13 cellular contexts compared by ENCODE assay signal in the genomic region with DNA sequence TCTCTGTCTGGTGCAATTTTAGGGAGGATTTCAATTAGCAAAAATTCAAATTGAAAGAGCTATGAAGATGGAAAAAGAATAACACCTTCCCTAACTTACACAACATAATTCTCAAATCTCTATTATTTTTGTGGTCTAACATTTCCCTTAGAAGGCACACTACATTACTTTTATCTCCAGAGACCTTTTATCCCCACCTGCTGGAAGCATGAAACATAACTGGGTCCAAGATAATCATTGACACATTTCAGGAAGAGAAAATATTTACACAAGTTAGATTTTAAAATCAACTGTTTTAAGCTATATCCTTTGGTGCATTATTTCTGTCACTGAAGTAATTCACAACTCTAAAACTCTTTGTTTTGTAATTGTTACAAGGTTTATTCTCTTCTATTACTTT.
DNase-seq lines count a peak whose midpoint lies in the region; ATAC-seq, FAIRE-seq and TF ChIP-seq lines count a peak whose summit lies in the region.
"Had no signal": no experiment of that assay in that cellular context is flagged by ENCODE, and none has a peak within 500 bp of the region (broad histone marks: within the 10 kb centered on the region; RNA-seq: fewer than 3 reads in every experiment).

No MANE protein-coding gene starts in this region.

- H3K4me2 ChIP-seq in GM12878 (ENCODE audit: control insufficient read depth, insufficient read depth), result no peak overlapping the region

- no peak overlapping the region for H3K9ac ChIP-seq in GM12878 (ENCODE audit: control insufficient read depth, insufficient read depth, low read length)

- SMC1A ChIA-PET in GM12878 (lab: Charles Lee; ENCODE audit: uncharacterized antibody, unreplicated experiment), result interaction anchor here (0.8 to 5.1 kb wide), 31 partner anchors 10 to 343 kb away, joined by 3 to 32 read pairs (median 4); no protein-coding TSS in a partner anchor

- TF ChIP-seq POLR2A in GM12878 (IDR thresholded peaks at IDR 0.05; ENCODE audit: low read depth, low read length), result no peak

- H3K27ac ChIP-seq in C4-2B, result no peak overlapping the region
- no peak overlapping the region for H3K27ac ChIP-seq in GM12878 (ENCODE audit: control insufficient read depth, insufficient read depth)
- H3K27ac ChIP-seq in left lung, result no peak overlapping the region
- H3K27ac ChIP-seq: SK-N-MC had no signal

- no peaks in the 10 kb centered on the region; the same call in 1 of the 2 replicates for H3K79me2 ChIP-seq in GM12878 (ENCODE audit: control insufficient read depth, insufficient read depth, low read length)

- peak; percentile 26 for DNase-seq in LNCaP clone FGC (ENCODE audit: low read depth)
- DNase-seq in GM12878 (ENCODE audit: low read depth, low spot score), result no peak
- DNase-seq in left lung, result no peak
- no peak for DNase-seq in A172 (ENCODE audit: low spot score)
- no peak for DNase-seq in T-helper 17 cell
- DNase-seq in posterior cingulate gyrus, result no peak
- DNase-seq: activated T-cell treated with anti-CD3 and anti-CD28 coated beads, Interleukin-2, amount 50 U/mL, for 48 hours; GOT3; occipital lobe had no signal

- RAD21 ChIA-PET in GM12878 (lab: Charles Lee; ENCODE audit: unreplicated experiment), result interaction anchor here (0.8 to 7.5 kb wide), 22 partner anchors 9 to 330 kb away, joined by 3 to 75 read pairs (median 4); no protein-coding TSS in a partner anchor

- POLR2A ChIA-PET in GM12878 (lab: Charles Lee), result interaction anchor here (0.9 to 3.0 kb wide), 4 partner anchors 28 to 129 kb away, joined by 3 to 10 read pairs (median 4); no protein-coding TSS in a partner anchor

- H3K4me1 ChIP-seq in GM12878 (ENCODE audit: control insufficient read depth, insufficient read depth, low read length) (no peaks in the 10 kb centered on the region), left lung (no peaks in the 10 kb centered on the region)

- TF ChIP-seq CTCF in C4-2B (conservative IDR thresholded peaks at IDR 0.05) (peak; percentile 60), LNCaP clone FGC (IDR thresholded peaks at IDR 0.05; ENCODE audit: control insufficient read depth, extremely low read depth, insufficient read depth) (peak; percentile 56), GM12878 (IDR thresholded peaks at IDR 0.05 in 2 of 3, conservative IDR thresholded peaks at IDR 0.05 in 1 of 3; ENCODE audit: control insufficient read depth in 2 of 3, extremely low read depth in 1 of 3, insufficient read depth in 1 of 3, low read depth in 3 of 3, low read length in 3 of 3) (peak in 1 of 3 experiments; percentile 32; a peak in 1 of 6 replicates), left lung (IDR thresholded peaks at IDR 0.05) (no peak)

- intact Hi-C loops in GM12878 (cut with micrococcal nuclease; ENCODE audit: unreplicated experiment) (loop anchor here (5.0 kb wide), 1 partner anchor 331 kb away; no protein-coding TSS in a partner anchor), left lung (cut with DNase I) (no loop called here), posterior cingulate gyrus (cut with DNase I) (no loop called here)

- no peak overlapping the region for H3K4me3 Mint-ChIP-seq in T-helper 17 cell

- H3K4me3 ChIP-seq in LNCaP clone FGC (ENCODE audit: low read depth, low read length) (no peak overlapping the region), GM12878 (no peak overlapping the region), left lung (no peak overlapping the region)
- H3K4me3 ChIP-seq: SK-N-MC had no signal

- no peaks in the 10 kb centered on the region for H3K36me3 ChIP-seq in GM12878 (ENCODE audit: control insufficient read depth in 2 of 2, insufficient read depth in 2 of 2, low read length in 1 of 2)
- no peaks in the 10 kb centered on the region for H3K36me3 ChIP-seq in left lung

- peak; percentile 23 for TF ChIP-seq RAD21 in GM12878 (IDR thresholded peaks at IDR 0.05; ENCODE audit: insufficient read depth, low read depth, low read length)

- H3K36me3 Mint-ChIP-seq in T-helper 17 cell (ENCODE audit: low read depth), result no peaks in the 10 kb centered on the region

- no peak for ATAC-seq in GM12878
- peak; percentile 56 for ATAC-seq in left lung
- ATAC-seq in T-helper 17 cell, result no peak
- ATAC-seq in HG02885 (IDR thresholded peaks at IDR 0.05; ENCODE audit: poor library complexity, unreplicated experiment), result no peak

- no peak for TF ChIP-seq EP300 in GM12878 (IDR thresholded peaks at IDR 0.05; ENCODE audit: borderline replicate concordance in 1 of 2, control insufficient read depth in 1 of 2, low read depth in 2 of 2, low read length in 2 of 2)

- H3K27me3 ChIP-seq in GM12878 (replicated peaks in 1 of 2; ENCODE audit: control insufficient read depth in 2 of 2, insufficient read depth in 2 of 2, low read length in 1 of 2) (no peaks in the 10 kb centered on the region), left lung (no peaks in the 10 kb centered on the region)

- no TSS peak for BruUV-seq in GM12878 (replicated peaks; lab: Mats Ljungman, UMichigan)

- no peak for FAIRE-seq in GM12878 (lab: Jason Lieb, UNC)
- FAIRE-seq: HTR-8/SVneo had no signal

- no peak overlapping the region for H2AFZ ChIP-seq in GM12878 (ENCODE audit: control insufficient read depth, low read depth, low read length)

- no peak overlapping the region for H3K27ac Mint-ChIP-seq in T-helper 17 cell

- no peaks in the 10 kb centered on the region for H3K4me1 Mint-ChIP-seq in T-helper 17 cell

- H3K27me3 Mint-ChIP-seq in T-helper 17 cell, result no peaks in the 10 kb centered on the region

- H3K9me3 ChIP-seq in GM12878 (replicated peaks; ENCODE audit: control insufficient read depth, insufficient read depth, low read length), result no peaks in the 10 kb centered on the region
- H3K9me3 ChIP-seq in left lung, result peaks cover 0 to 12% of the 10 kb centered on the region in 2 donors
- no peaks in the 10 kb centered on the region for H3K9me3 ChIP-seq in T-helper 17 cell (ENCODE audit: control insufficient read depth, low read length, poor library complexity, severe bottlenecking)

- CTCF ChIA-PET in GM12878 (lab: Yijun Ruan, JAX), result interaction anchor here (0.7 to 5.8 kb wide), 18 partner anchors 9 to 373 kb away, joined by 3 to 37 read pairs (median 4); no protein-coding TSS in a partner anchor

- no peaks in the 10 kb centered on the region for H4K20me1 ChIP-seq in GM12878 (ENCODE audit: control insufficient read depth, insufficient read depth)

- in situ Hi-C loops in GM12878 (cut with MboI), result no loop called here

TF ChIP-seq in GM12878, 131 proteins besides CTCF, POLR2A, EP300 and RAD21:
- peak; percentile 22; the same call in 1 of the 2 replicates for TF ChIP-seq SMC3 (IDR thresholded peaks at IDR 0.05; ENCODE audit: borderline replicate concordance, low read length)
- TF ChIP-seq, protein P1, sequence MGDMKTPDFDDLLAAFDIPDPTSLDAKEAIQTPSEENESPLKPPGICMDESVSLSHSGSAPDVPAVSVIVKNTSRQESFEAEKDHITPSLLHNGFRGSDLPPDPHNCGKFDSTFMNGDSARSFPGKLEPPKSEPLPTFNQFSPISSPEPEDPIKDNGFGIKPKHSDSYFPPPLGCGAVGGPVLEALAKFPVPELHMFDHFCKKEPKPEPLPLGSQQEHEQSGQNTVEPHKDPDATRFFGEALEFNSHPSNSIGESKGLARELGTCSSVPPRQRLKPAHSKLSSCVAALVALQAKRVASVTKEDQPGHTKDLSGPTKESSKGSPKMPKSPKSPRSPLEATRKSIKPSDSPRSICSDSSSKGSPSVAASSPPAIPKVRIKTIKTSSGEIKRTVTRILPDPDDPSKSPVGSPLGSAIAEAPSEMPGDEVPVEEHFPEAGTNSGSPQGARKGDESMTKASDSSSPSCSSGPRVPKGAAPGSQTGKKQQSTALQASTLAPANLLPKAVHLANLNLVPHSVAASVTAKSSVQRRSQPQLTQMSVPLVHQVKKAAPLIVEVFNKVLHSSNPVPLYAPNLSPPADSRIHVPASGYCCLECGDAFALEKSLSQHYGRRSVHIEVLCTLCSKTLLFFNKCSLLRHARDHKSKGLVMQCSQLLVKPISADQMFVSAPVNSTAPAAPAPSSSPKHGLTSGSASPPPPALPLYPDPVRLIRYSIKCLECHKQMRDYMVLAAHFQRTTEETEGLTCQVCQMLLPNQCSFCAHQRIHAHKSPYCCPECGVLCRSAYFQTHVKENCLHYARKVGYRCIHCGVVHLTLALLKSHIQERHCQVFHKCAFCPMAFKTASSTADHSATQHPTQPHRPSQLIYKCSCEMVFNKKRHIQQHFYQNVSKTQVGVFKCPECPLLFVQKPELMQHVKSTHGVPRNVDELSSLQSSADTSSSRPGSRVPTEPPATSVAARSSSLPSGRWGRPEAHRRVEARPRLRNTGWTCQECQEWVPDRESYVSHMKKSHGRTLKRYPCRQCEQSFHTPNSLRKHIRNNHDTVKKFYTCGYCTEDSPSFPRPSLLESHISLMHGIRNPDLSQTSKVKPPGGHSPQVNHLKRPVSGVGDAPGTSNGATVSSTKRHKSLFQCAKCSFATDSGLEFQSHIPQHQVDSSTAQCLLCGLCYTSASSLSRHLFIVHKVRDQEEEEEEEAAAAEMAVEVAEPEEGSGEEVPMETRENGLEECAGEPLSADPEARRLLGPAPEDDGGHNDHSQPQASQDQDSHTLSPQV (IDR thresholded peaks at IDR 0.05), result 0 out of 2 replicates have a peak, but pooled peaks have one; percentile 6
- TF ChIP-seq MYC (IDR thresholded peaks at IDR 0.05; ENCODE audit: insufficient read depth, insufficient read length, insufficient replicate concordance, low read length, severe bottlenecking), result no peak
- no peak for TF ChIP-seq FOS (IDR thresholded peaks at IDR 0.05; ENCODE audit: borderline replicate concordance, extremely low read depth, insufficient read length)
TF ChIP-seq in GM12878: peak in this region for 2.

Comparison
In these comparisons a context has a peak if more than half of its experiments do, and no peak if none do; other contexts are left out.
1. CTCF ChIP-seq: peak in C4-2B (single experiment) and LNCaP clone FGC (single experiment); none in left lung (0 of 2).